In genomic region chr21:37364722-37365121, GRCh38 we compare ENCODE assay signal across 8 cellular contexts. TPM values are rescaled to one million over a fixed set of nuclear protein-coding genes. Genes with fewer than 3 reads are reported as not detected.
A peak's percentile ranks its signal among the peaks of the same experiment; 100 is the strongest.
DNase-seq lines count a peak whose midpoint lies in the region; ATAC-seq and TF ChIP-seq lines count a peak whose summit lies in the region.

No MANE protein-coding gene starts in this region.

- no peaks in the 10 kb centered on the region for H3K36me3 ChIP-seq in PC-9 (ENCODE audit: low read depth)
- no peaks in the 10 kb centered on the region for H3K36me3 ChIP-seq in esophagus muscularis mucosa
- no peaks in the 10 kb centered on the region for H3K36me3 ChIP-seq in rectal smooth muscle tissue (ENCODE audit: control insufficient read depth, insufficient read depth, low read length)
- peaks cover 3% of the 10 kb centered on the region; the same call in 1 of the 2 replicates for H3K36me3 ChIP-seq in HAP-1 (replicated peaks)

- TF ChIP-seq POLR2A in esophagus muscularis mucosa (IDR thresholded peaks at IDR 0.05; ENCODE audit: low read depth): no peak

- H3K27me3 ChIP-seq in PC-9 (ENCODE audit: insufficient read depth, low read depth): no peaks in the 10 kb centered on the region
- H3K27me3 ChIP-seq in esophagus muscularis mucosa: no peaks in the 10 kb centered on the region
- no peaks in the 10 kb centered on the region for H3K27me3 ChIP-seq in rectal smooth muscle tissue (ENCODE audit: control insufficient read depth, insufficient read depth, low read length)
- no peaks in the 10 kb centered on the region for H3K27me3 ChIP-seq in HAP-1 (ENCODE audit: low read depth)

- ATAC-seq in HG02642 (IDR thresholded peaks at IDR 0.05; ENCODE audit: poor library complexity, unreplicated experiment): no peak

- CTCF ChIA-PET in PC-9 (lab: Charles Lee): interaction anchor here (0.5 kb wide), 1 partner anchor 20 kb away, joined by 6 read pairs; no protein-coding TSS in a partner anchor

- BruUV-seq in PC-9 (replicated peaks; lab: Mats Ljungman, UMichigan): no TSS peak

- TF ChIP-seq CTCF in GM12875 (IDR thresholded peaks at IDR 0.05; ENCODE audit: borderline replicate concordance, insufficient read depth, low read depth, low read length) (no peak), PC-9 (conservative IDR thresholded peaks at IDR 0.05) (no peak), esophagus muscularis mucosa (IDR thresholded peaks at IDR 0.05) (no peak)

- no peak overlapping the region for H3K9ac ChIP-seq in rectal smooth muscle tissue (ENCODE audit: low read length)

- H3K9me3 ChIP-seq in PC-9 (ENCODE audit: insufficient read depth, low read depth) (no peaks in the 10 kb centered on the region), esophagus muscularis mucosa (no peaks in the 10 kb centered on the region), HAP-1 (no peaks in the 10 kb centered on the region)

- DNase-seq in PC-9 (no peak), esophagus muscularis mucosa (ENCODE audit: extremely low spot score) (no peak), NCI-H2107 (lab: John Stamatoyannopoulos, UW) (no peak), HAP-1 (ENCODE audit: low spot score in 2 of 2) (no peak)
- DNase-seq in stimulated activated CD4-positive, alpha-beta T cell treated with anti-CD3 and anti-CD28 coated beads, Interleukin-4, amount 100 ng/mL, for 4 hours: no peak

- peak overlapping the region; percentile 87 for H3K27ac ChIP-seq in PC-9
- peak overlapping the region; percentile 99 to 100 (median 100) for H3K27ac ChIP-seq in esophagus muscularis mucosa (replicated peaks in 1 of 4)
- H3K27ac ChIP-seq in rectal smooth muscle tissue (ENCODE audit: low read depth, low read length): peak overlapping the region; percentile 97

- peak overlapping the region; percentile 24 for H3K4me3 ChIP-seq in GM12875 (ENCODE audit: low read depth, low read length)
- H3K4me3 ChIP-seq in PC-9: peak overlapping the region; percentile 78
- H3K4me3 ChIP-seq in esophagus muscularis mucosa: peak overlapping the region; percentile 79 to 97 (median 95)
- no peak overlapping the region for H3K4me3 ChIP-seq in rectal smooth muscle tissue (ENCODE audit: low read length)
- no peak overlapping the region for H3K4me3 ChIP-seq in HAP-1

- in situ Hi-C loops in HAP-1 (cut with MboI; ENCODE audit: low sequenced_read_pairs): no loop called here

- no peak overlapping the region for H2AFZ ChIP-seq in PC-9

- peak overlapping the region; percentile 89 for H3K4me2 ChIP-seq in PC-9

- H3K79me2 ChIP-seq in PC-9 (ENCODE audit: low read depth): peaks cover 24% of the 10 kb centered on the region

- TF ChIP-seq EP300 in esophagus muscularis mucosa (IDR thresholded peaks at IDR 0.05): no peak

- POLR2A ChIA-PET in PC-9 (lab: Charles Lee; ENCODE audit: unreplicated experiment): interaction anchor here (0.7 to 1.0 kb wide), 4 partner anchors 97 to 388 kb away, joined by 4 to 10 read pairs (median 6); partner anchors contain the start of gene VPS26C

- H3F3A ChIP-seq in PC-9 (ENCODE audit: insufficient read depth, low read depth): peaks cover 17% of the 10 kb centered on the region

- no peaks in the 10 kb centered on the region for H3K9me2 ChIP-seq in PC-9 (ENCODE audit: insufficient read depth)

- 58% methylated on average over 7 of the region's 7 CpGs for WGBS in esophagus muscularis mucosa

- H3K4me1 ChIP-seq in PC-9 (replicated peaks; ENCODE audit: insufficient read depth) (peaks cover 21% of the 10 kb centered on the region), esophagus muscularis mucosa (peaks cover 6 to 26% (median 24%) of the 10 kb centered on the region in 4 donors), rectal smooth muscle tissue (ENCODE audit: control insufficient read depth, insufficient read depth, low read length) (peaks cover 14% of the 10 kb centered on the region), HAP-1 (peaks cover 5% of the 10 kb centered on the region)

- H4K20me1 ChIP-seq in PC-9 (ENCODE audit: insufficient read depth): no peaks in the 10 kb centered on the region

- intact Hi-C loops in PC-9 (cut with micrococcal nuclease; ENCODE audit: unreplicated experiment) (loop anchor here (5.0 kb wide), 1 partner anchor 293 kb away; no protein-coding TSS in a partner anchor), esophagus muscularis mucosa (cut with DNase I) (loop anchor here (2.0 to 5.0 kb wide), 2 partner anchors 93 to 98 kb away; partner anchors contain the start of gene VPS26C)

RNA-seq across cellular contexts. Expression of gene DYRK1A, which starts 1.9 kb away (rescaled TPM):
- total RNA-seq in PC-9 (2021): 33.7 and 35.5 TPM in 2 replicates
- 100 to 1,000 TPM in 1 of 4 donors, 10 to 100 TPM in 3; 81.8 to 108 (median 87.4) TPM for total RNA-seq in esophagus muscularis mucosa

Comparison
In these comparisons a context has a peak if more than half of its experiments do, and no peak if none do; other contexts are left out.
1. H3K4me3 ChIP-seq: peak in GM12875 (single experiment), PC-9 (single experiment) and esophagus muscularis mucosa (4 of 4); none in rectal smooth muscle tissue (single experiment) and HAP-1 (single experiment).
2. Peak in every context shown above with its lines, with median percentiles within 50 percentile points of each other: H3K27ac ChIP-seq.